In the genomic region with DNA sequence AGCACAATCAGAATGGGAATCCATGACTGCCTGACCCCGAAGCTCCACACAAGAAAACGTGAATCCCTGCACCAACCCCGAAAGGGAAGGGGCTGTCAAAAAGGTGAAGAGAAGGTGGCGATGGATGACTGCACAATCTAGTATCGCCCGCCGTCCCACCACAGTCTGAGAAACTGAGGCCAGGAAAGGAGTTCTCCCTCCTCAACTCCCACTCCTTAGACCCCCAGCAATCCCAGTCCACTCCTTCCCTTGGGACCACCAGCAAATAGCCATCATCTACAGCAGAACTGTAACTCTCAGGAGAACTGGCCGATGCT, we compare ENCODE assay signal across 8 cellular contexts. TPM values are rescaled to one million over a fixed set of nuclear protein-coding genes. Genes with fewer than 3 reads are reported as not detected.
DNase-seq lines count a peak whose midpoint lies in the region; ATAC-seq and TF ChIP-seq lines count a peak whose summit lies in the region.

No MANE protein-coding gene starts in this region.

- H2AFZ ChIP-seq in ACC112 (ENCODE audit: low read length, unreplicated experiment) = no peak overlapping the region
- no peak overlapping the region for H2AFZ ChIP-seq in mesenchymal stem cell (ENCODE audit: low read depth, low read length)

- no peak overlapping the region for H2BK15ac ChIP-seq in mesenchymal stem cell (ENCODE audit: low read depth, poor library complexity, severe bottlenecking)

- no peak overlapping the region for H2BK120ac ChIP-seq in mesenchymal stem cell (ENCODE audit: low read depth, low read length)

- H3K23ac ChIP-seq in mesenchymal stem cell (ENCODE audit: low read length in 2 of 2) = no peak overlapping the region

- H2BK5ac ChIP-seq in mesenchymal stem cell (ENCODE audit: low read depth, low read length, poor library complexity, severe bottlenecking) = no peak overlapping the region

- H3K36me3 ChIP-seq in ACC112 (ENCODE audit: insufficient read depth, low read length) = no peaks in the 10 kb centered on the region
- H3K36me3 ChIP-seq in body of pancreas (replicated peaks in 1 of 2; ENCODE audit: insufficient read depth in 1 of 2, low read depth in 2 of 2) = no peaks in the 10 kb centered on the region
- H3K36me3 ChIP-seq in mesenchymal stem cell (ENCODE audit: control insufficient read depth in 1 of 2, insufficient read depth in 2 of 2, low read depth in 1 of 2, low read length in 2 of 2) = peaks cover 9 to 12% of the 10 kb centered on the region in 2 experiments
- H3K36me3 ChIP-seq in aorta (ENCODE audit: control insufficient read depth in 1 of 2, insufficient read depth in 2 of 2, low read length in 1 of 2) = no peaks in the 10 kb centered on the region

- TF ChIP-seq POLR2A in body of pancreas (IDR thresholded peaks at IDR 0.05) = no peak

- H3K9me3 ChIP-seq in body of pancreas (no peaks in the 10 kb centered on the region), mesenchymal stem cell (ENCODE audit: control insufficient read depth, low read length) (no peaks in the 10 kb centered on the region), aorta (ENCODE audit: control insufficient read depth, low read length) (no peaks in the 10 kb centered on the region)

- peak overlapping the region; percentile 95 for H3K9ac ChIP-seq in mesenchymal stem cell (ENCODE audit: low read length)

- H3K4me3 ChIP-seq in ACC112 (ENCODE audit: low read depth, low read length) = peak overlapping the region; percentile 96
- peak overlapping the region; percentile 21 to 35 for H3K4me3 ChIP-seq in body of pancreas
- H3K4me3 ChIP-seq in mesenchymal stem cell (ENCODE audit: insufficient read depth in 1 of 2, low read depth in 1 of 2, low read length in 2 of 2) = peak overlapping the region; percentile 58 to 98
- H3K4me3 ChIP-seq in aorta (ENCODE audit: low read length in 2 of 2) = peak overlapping the region; percentile 77 to 92

- H2BK12ac ChIP-seq in mesenchymal stem cell (ENCODE audit: low read length in 2 of 2) = no peak overlapping the region

- no peak overlapping the region for H4K8ac ChIP-seq in mesenchymal stem cell (ENCODE audit: low read length)

- WGBS in body of pancreas, 2 donors = 0 to 1% methylated on average over 8 of the region's 8 CpGs
- WGBS in mesenchymal stem cell = 0% methylated on average over 5 of the region's 8 CpGs
- 1 to 4% methylated on average over 7 to 8 of the region's 8 CpGs for WGBS in aorta, 2 donors

- H3K4ac ChIP-seq in mesenchymal stem cell (ENCODE audit: low read depth in 1 of 2, low read length in 2 of 2) = no peak overlapping the region

- ATAC-seq in HG02642 (IDR thresholded peaks at IDR 0.05; ENCODE audit: poor library complexity, unreplicated experiment) (peak; percentile 10), body of pancreas (no peak), aorta (ENCODE audit: low FRiP score) (no peak), GM21786 (IDR thresholded peaks at IDR 0.05; ENCODE audit: unreplicated experiment) (no peak)

- H3K4me2 ChIP-seq in mesenchymal stem cell (ENCODE audit: low read length, poor library complexity, severe bottlenecking) = peak overlapping the region; percentile 78

- peaks cover 26% of the 10 kb centered on the region for H3K79me2 ChIP-seq in ACC112 (ENCODE audit: control insufficient read depth, insufficient read depth, low read length, unreplicated experiment)

- H2AK5ac ChIP-seq in mesenchymal stem cell (ENCODE audit: low read length, severe bottlenecking) = no peak overlapping the region

- no peak overlapping the region for H4K91ac ChIP-seq in mesenchymal stem cell (ENCODE audit: low read length)

- H3K4me1 ChIP-seq in ACC112 (ENCODE audit: control insufficient read depth, insufficient read depth, low read length, unreplicated experiment) (peaks cover 8% of the 10 kb centered on the region), body of pancreas (peaks cover 18% of the 10 kb centered on the region), mesenchymal stem cell (ENCODE audit: control insufficient read depth, insufficient read depth, low read depth, low read length) (peaks cover 2% of the 10 kb centered on the region), aorta (ENCODE audit: control insufficient read depth in 1 of 2, insufficient read depth in 2 of 2, low read length in 2 of 2) (no peaks in the 10 kb centered on the region)

- H3K27ac ChIP-seq in ACC112 (ENCODE audit: low read depth, low read length) (no peak overlapping the region), body of pancreas (peak overlapping the region; percentile 29 to 74 (median 58)), mesenchymal stem cell (ENCODE audit: low read length, poor library complexity, severe bottlenecking) (peak overlapping the region; percentile 71), aorta (ENCODE audit: low read depth in 1 of 2, low read length in 2 of 2) (peak overlapping the region in 1 of 2 donors; percentile 4)

- peak overlapping the region; percentile 2 for H3K18ac ChIP-seq in mesenchymal stem cell (ENCODE audit: low read depth in 1 of 2, low read length in 2 of 2)

- DNase-seq in body of pancreas (no peak), mesenchymal stem cell (no peak), aorta (no peak), activated gamma-delta T cell (lab: John Stamatoyannopoulos, UW) (no peak), mucosa of gallbladder (ENCODE audit: low spot score) (no peak)

- no peak for TF ChIP-seq CTCF in body of pancreas (IDR thresholded peaks at IDR 0.05)

- peaks cover 3% of the 10 kb centered on the region for H3K79me1 ChIP-seq in mesenchymal stem cell (replicated peaks; ENCODE audit: low read length, poor library complexity, severe bottlenecking)

- H3K14ac ChIP-seq in mesenchymal stem cell (ENCODE audit: low read length in 2 of 2) = no peak overlapping the region

- intact Hi-C loops in body of pancreas (cut with DNase I) = no loop called here
- intact Hi-C loops in aorta (cut with DNase I) = no loop called here

- H3K27me3 ChIP-seq in ACC112 (ENCODE audit: insufficient read depth, low read length) = no peaks in the 10 kb centered on the region
- H3K27me3 ChIP-seq in body of pancreas = no peaks in the 10 kb centered on the region
- H3K27me3 ChIP-seq in mesenchymal stem cell (ENCODE audit: control insufficient read depth in 1 of 2, insufficient read depth in 1 of 2, low read length in 2 of 2) = no peaks in the 10 kb centered on the region
- no peaks in the 10 kb centered on the region for H3K27me3 ChIP-seq in aorta (ENCODE audit: control insufficient read depth in 1 of 2, insufficient read depth in 2 of 2, low read length in 1 of 2)

RNA-seq across cellular contexts. Expression of a gene that starts 0.5 kb away (rescaled TPM):
- total RNA-seq in body of pancreas (10 to 100 TPM; 50.6 to 73.2 TPM), aorta (10 to 100 TPM; 38.8 to 40.5 TPM), mucosa of gallbladder (56.3 TPM)
- polyA plus RNA-seq in mesenchymal stem cell (2013, experiment 1 of 2) = 47.3 TPM
- 45.5 TPM for polyA plus RNA-seq in mesenchymal stem cell (2013, experiment 2 of 2)
- 100 to 1,000 TPM in 1 of 2 donors, 10 to 100 TPM in 1; 52.5 to 135 TPM for polyA plus RNA-seq in aorta

RNA-seq across cellular contexts. Expression of a gene that starts 1.2 kb away (rescaled TPM):
- total RNA-seq in body of pancreas = 1 to 10 TPM; 2.6 to 4.9 TPM
- 0.50 TPM for polyA plus RNA-seq in mesenchymal stem cell (2013, experiment 1 of 2)
- 0.40 TPM for polyA plus RNA-seq in mesenchymal stem cell (2013, experiment 2 of 2)
- total RNA-seq in aorta = 1 to 10 TPM in 1 of 2 donors, under 1 TPM in 1; 0.49 to 1.2 TPM
- 1 to 10 TPM in 1 of 2 donors, not detected in 1; 4.1 TPM for polyA plus RNA-seq in aorta
- 18.2 TPM for total RNA-seq in mucosa of gallbladder

RNA-seq across cellular contexts. Expression of a gene that starts 11.1 kb away (rescaled TPM):
- 10 to 100 TPM in 1 of 2 donors, 1 to 10 TPM in 1; 8.0 to 23.4 TPM for total RNA-seq in body of pancreas
- polyA plus RNA-seq in mesenchymal stem cell (2013, experiment 1 of 2) = 12.1 TPM
- 11.2 TPM for polyA plus RNA-seq in mesenchymal stem cell (2013, experiment 2 of 2)
- 10 to 100 TPM; 20.2 to 31.3 TPM for total RNA-seq in aorta
- polyA plus RNA-seq in aorta = 10 to 100 TPM in 1 of 2 donors, 1 to 10 TPM in 1; 2.6 to 10.1 TPM
- total RNA-seq in mucosa of gallbladder = 42.7 TPM

RNA-seq across cellular contexts. Expression of a gene that starts 52.1 kb away (rescaled TPM):
- total RNA-seq in body of pancreas = 10 to 100 TPM; 11.9 to 39.9 TPM
- polyA plus RNA-seq in mesenchymal stem cell (2013, experiment 1 of 2) = 80.0 TPM
- 81.7 TPM for polyA plus RNA-seq in mesenchymal stem cell (2013, experiment 2 of 2)
- 10 to 100 TPM; 82.6 to 90.2 TPM for total RNA-seq in aorta
- polyA plus RNA-seq in aorta = 100 to 1,000 TPM in 1 of 2 donors, 10 to 100 TPM in 1; 50.5 to 165 TPM
- total RNA-seq in mucosa of gallbladder = 42.8 TPM

Comparison
In these comparisons a context has a peak if more than half of its experiments do, and no peak if none do; other contexts are left out.
1. H3K4me3 ChIP-seq: peak in every context shown above with its lines; median percentile 96 in ACC112; 84 in aorta; 78 in mesenchymal stem cell; 28 in body of pancreas.